ENCODE assay signal across 19 cellular contexts in genomic region chr16:17437142-17437720, GRCh38. TPM values are rescaled to one million over a fixed set of nuclear protein-coding genes. Genes with fewer than 3 reads are reported as not detected.
A peak's percentile ranks its signal among the peaks of the same experiment; 100 is the strongest.
DNase-seq lines count a peak whose midpoint lies in the region; ATAC-seq and TF ChIP-seq lines count a peak whose summit lies in the region.
"Had no signal": no experiment of that assay in that cellular context is flagged by ENCODE, and none has a peak within 500 bp of the region (broad histone marks: within the 10 kb centered on the region; RNA-seq: fewer than 3 reads in every experiment).

No MANE protein-coding gene starts in this region.

- WGBS in heart right ventricle, 2 donors, result 43 to 49% methylated on average over 13 of the region's 13 CpGs
- WGBS in right cardiac atrium, result 45% methylated on average over 13 of the region's 13 CpGs

- no peaks in the 10 kb centered on the region for H3K36me3 Mint-ChIP-seq in Caco-2 (ENCODE audit: insufficient read depth, unreplicated experiment)

- TF ChIP-seq CTCF in heart right ventricle (IDR thresholded peaks at IDR 0.05) (no peak), Caco-2 (IDR thresholded peaks at IDR 0.05; ENCODE audit: insufficient read depth in 1 of 2, low read depth in 1 of 2, low read length in 1 of 2, severe bottlenecking in 1 of 2, unreplicated experiment in 1 of 2) (no peak)

- peak in 5 of 8 donors; percentile 12 to 34 (median 18) for ATAC-seq in heart right ventricle
- no peak for ATAC-seq in right cardiac atrium
- ATAC-seq in HG03460 (IDR thresholded peaks at IDR 0.05; ENCODE audit: unreplicated experiment), result no peak
- ATAC-seq: SK-N-SH treated with all-trans-retinoic acid at 6 μM for 48 hours, T-cell had no signal

- H3K27me3 Mint-ChIP-seq in Caco-2 (ENCODE audit: insufficient read depth, unreplicated experiment), result no peaks in the 10 kb centered on the region
- H3K27me3 Mint-ChIP-seq: B cell; CD4-positive, CD25-positive, alpha-beta regulatory T cell; T-cell had no signal

- H3K9me3 ChIP-seq in heart right ventricle (peaks cover 0 to 9% (median 0%) of the 10 kb centered on the region in 11 donors), right cardiac atrium (ENCODE audit: control insufficient read depth, low read length) (no peaks in the 10 kb centered on the region), Caco-2 (no peaks in the 10 kb centered on the region)

- CTCF ChIA-PET in Caco-2 (lab: Charles Lee), result no interaction called here

- H3K27ac Mint-ChIP-seq in Caco-2 (ENCODE audit: unreplicated experiment), result peak overlapping the region; percentile 32
- H3K27ac Mint-ChIP-seq: B cell, HFFc6, T-cell had no signal

- H3K27me3 ChIP-seq in heart right ventricle (peaks cover 0 to 2% (median 0%) of the 10 kb centered on the region in 7 donors), right cardiac atrium (ENCODE audit: control insufficient read depth, insufficient read depth) (no peaks in the 10 kb centered on the region), Caco-2 (replicated peaks; ENCODE audit: control insufficient read depth, insufficient read depth, low read length) (no peaks in the 10 kb centered on the region)

- no peak overlapping the region for H3K4me3 ChIP-seq in heart right ventricle
- H3K4me3 ChIP-seq in right cardiac atrium (ENCODE audit: low read length), result no peak overlapping the region
- no peak overlapping the region for H3K4me3 ChIP-seq in Caco-2 (ENCODE audit: low read depth, low read length)

- H3K4me3 Mint-ChIP-seq in Caco-2 (ENCODE audit: unreplicated experiment), result no peak overlapping the region
- H3K4me3 Mint-ChIP-seq: B cell, HFFc6, T-cell had no signal

- H3K27ac ChIP-seq in heart right ventricle (peak overlapping the region in 1 of 10 donors; percentile 33), right cardiac atrium (ENCODE audit: low read length) (no peak overlapping the region)
- H3K27ac ChIP-seq: KMS-11 had no signal

- H3K36me3 ChIP-seq in heart right ventricle (no peaks in the 10 kb centered on the region), Caco-2 (ENCODE audit: control insufficient read depth, insufficient read depth, low read length) (no peaks in the 10 kb centered on the region)

- H3K9me3 Mint-ChIP-seq in Caco-2 (ENCODE audit: unreplicated experiment), result no peaks in the 10 kb centered on the region
- H3K9me3 Mint-ChIP-seq: CD4-positive, CD25-positive, alpha-beta regulatory T cell; HFFc6; T-cell had no signal

- BruUV-seq in Caco-2 (replicated peaks; lab: Mats Ljungman, UMichigan), result no TSS peak

- H3K4me1 Mint-ChIP-seq in Caco-2 (ENCODE audit: low read depth, unreplicated experiment), result no peaks in the 10 kb centered on the region

- H3K4me1 ChIP-seq in heart right ventricle (peaks cover 0 to 34% (median 12%) of the 10 kb centered on the region in 9 donors), right cardiac atrium (ENCODE audit: control insufficient read depth, insufficient read depth, low read length) (peaks cover 12% of the 10 kb centered on the region), Caco-2 (no peaks in the 10 kb centered on the region)

- intact Hi-C loops in heart right ventricle (cut with DNase I) (no loop called here), right cardiac atrium (cut with DNase I) (loop anchor here in 1 of 4 donors (10.0 kb wide), 1 partner anchor 62 kb away; no protein-coding TSS in a partner anchor), Caco-2 (cut with micrococcal nuclease; ENCODE audit: unreplicated experiment) (no loop called here)

- POLR2A ChIA-PET in Caco-2 (lab: Charles Lee), result no interaction called here

- DNase-seq in heart right ventricle (no peak), right cardiac atrium (no peak), Caco-2 (peak in 1 of 2 experiments; percentile 8), NCI-H2171 treated with DMSO at 0.1 percent for 48 hours (lab: John Stamatoyannopoulos, UW) (peak; percentile 58), superior temporal gyrus (ENCODE audit: extremely low spot score) (peak; percentile 58), LoVo (ENCODE audit: low spot score) (no peak)
- DNase-seq: ACHN; CD4-positive, CD25-positive, alpha-beta regulatory T cell; HFFc6; NCI-H1417; NCI-H1930; NCI-H446 treated with DMSO at 0.1 percent for 48 hours; NCI-H774; SIG-M5; T-cell had no signal

RNA-seq across cellular contexts. Expression of gene XYLT1, which starts 33.5 kb away (rescaled TPM):
- total RNA-seq in heart right ventricle (1 to 10 TPM in 7 of 10 donors, under 1 TPM in 3; 0.67 to 4.0 (median 1.6) TPM), right cardiac atrium (10 to 100 TPM in 3 of 4 donors, 1 to 10 TPM in 1; 8.5 to 37.8 (median 12.6) TPM), Caco-2 (2022) (12.5 and 12.8 TPM in 2 replicates)
- polyA plus RNA-seq in heart right ventricle (1 to 10 TPM in 1 of 2 donors, under 1 TPM in 1; 0.29 to 3.9 TPM), right cardiac atrium (2.5 TPM)

Comparison
In these comparisons a context has a peak if more than half of its experiments do, and no peak if none do; other contexts are left out.
1. ATAC-seq: peak in heart right ventricle (5 of 8); none in right cardiac atrium (0 of 2) and HG03460 (single experiment).
2. DNase-seq: peak in NCI-H2171 treated with DMSO at 0.1 percent for 48 hours (single experiment) and superior temporal gyrus (single experiment); none in heart right ventricle (0 of 2), right cardiac atrium (0 of 3) and LoVo (single experiment).